ENCODE assay signal across 1 cellular context in the genomic region with DNA sequence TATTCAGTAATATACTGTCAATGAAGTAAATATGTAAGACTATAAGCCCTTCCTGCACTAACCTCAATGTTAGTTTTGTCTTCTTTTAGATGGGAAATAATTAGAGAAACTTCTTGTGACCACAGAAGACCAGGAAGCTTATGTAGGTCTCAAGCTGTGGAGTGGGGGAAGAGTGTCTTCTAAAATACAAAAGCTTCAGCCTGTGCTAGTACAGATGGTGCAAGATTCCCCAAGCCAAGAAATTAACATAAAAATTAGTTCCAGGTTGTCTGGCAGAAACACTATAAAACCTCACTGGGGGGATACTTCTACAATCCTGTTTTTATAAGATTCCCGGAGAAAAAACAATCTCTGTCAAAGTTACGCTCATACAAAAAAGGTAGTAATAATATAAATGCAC.
TF ChIP-seq lines count a peak whose summit lies in the region.

No MANE protein-coding gene starts in this region.

TF ChIP-seq in GM23338, 12 proteins besides CTCF, POLR2A, EP300 and RAD21:
- TF ChIP-seq, protein P1, sequence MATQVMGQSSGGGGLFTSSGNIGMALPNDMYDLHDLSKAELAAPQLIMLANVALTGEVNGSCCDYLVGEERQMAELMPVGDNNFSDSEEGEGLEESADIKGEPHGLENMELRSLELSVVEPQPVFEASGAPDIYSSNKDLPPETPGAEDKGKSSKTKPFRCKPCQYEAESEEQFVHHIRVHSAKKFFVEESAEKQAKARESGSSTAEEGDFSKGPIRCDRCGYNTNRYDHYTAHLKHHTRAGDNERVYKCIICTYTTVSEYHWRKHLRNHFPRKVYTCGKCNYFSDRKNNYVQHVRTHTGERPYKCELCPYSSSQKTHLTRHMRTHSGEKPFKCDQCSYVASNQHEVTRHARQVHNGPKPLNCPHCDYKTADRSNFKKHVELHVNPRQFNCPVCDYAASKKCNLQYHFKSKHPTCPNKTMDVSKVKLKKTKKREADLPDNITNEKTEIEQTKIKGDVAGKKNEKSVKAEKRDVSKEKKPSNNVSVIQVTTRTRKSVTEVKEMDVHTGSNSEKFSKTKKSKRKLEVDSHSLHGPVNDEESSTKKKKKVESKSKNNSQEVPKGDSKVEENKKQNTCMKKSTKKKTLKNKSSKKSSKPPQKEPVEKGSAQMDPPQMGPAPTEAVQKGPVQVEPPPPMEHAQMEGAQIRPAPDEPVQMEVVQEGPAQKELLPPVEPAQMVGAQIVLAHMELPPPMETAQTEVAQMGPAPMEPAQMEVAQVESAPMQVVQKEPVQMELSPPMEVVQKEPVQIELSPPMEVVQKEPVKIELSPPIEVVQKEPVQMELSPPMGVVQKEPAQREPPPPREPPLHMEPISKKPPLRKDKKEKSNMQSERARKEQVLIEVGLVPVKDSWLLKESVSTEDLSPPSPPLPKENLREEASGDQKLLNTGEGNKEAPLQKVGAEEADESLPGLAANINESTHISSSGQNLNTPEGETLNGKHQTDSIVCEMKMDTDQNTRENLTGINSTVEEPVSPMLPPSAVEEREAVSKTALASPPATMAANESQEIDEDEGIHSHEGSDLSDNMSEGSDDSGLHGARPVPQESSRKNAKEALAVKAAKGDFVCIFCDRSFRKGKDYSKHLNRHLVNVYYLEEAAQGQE (IDR thresholded peaks at IDR 0.05; ENCODE audit: unreplicated experiment), result no peak
- TF ChIP-seq EZH2phosphoT487 (IDR thresholded peaks at IDR 0.05; ENCODE audit: unreplicated experiment) (no peak), ZNF331 (CRISPR knock-in tag; IDR thresholded peaks at IDR 0.05; ENCODE audit: low read depth) (no peak), EZH2 (IDR thresholded peaks at IDR 0.05; ENCODE audit: low read depth, unreplicated experiment) (no peak), POLR2AphosphoS5 (IDR thresholded peaks at IDR 0.05; ENCODE audit: low read depth) (no peak), STAT1 (IDR thresholded peaks at IDR 0.05; ENCODE audit: unreplicated experiment) (no peak)
